In the genomic region with DNA sequence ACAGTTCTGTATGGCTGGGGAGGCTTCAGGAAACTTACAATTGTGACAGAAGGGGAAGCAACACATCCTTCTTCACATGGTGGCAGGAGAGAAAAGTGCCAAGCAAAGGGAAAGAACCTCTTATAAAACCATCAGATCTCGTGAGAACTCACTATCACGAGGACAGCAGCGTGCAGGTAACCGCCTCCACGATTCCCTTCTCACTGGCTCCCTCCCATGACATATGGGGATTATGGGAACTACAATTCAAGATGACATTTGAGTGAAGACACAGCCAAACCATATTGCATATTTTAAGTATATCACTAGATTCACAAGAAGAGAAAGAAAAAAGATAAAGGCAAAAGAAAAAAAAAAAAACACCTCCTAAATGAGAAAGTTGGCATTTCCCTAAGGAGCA, we compare ENCODE assay signal across 2 cellular contexts.
A peak's percentile ranks its signal among the peaks of the same experiment; 100 is the strongest.
TF ChIP-seq lines count a peak whose summit lies in the region.

No MANE protein-coding gene starts in this region.

TF ChIP-seq in HCT116, 20 proteins besides CTCF, POLR2A, EP300 and RAD21 (continued from another document):
- TF ChIP-seq, protein P1, sequence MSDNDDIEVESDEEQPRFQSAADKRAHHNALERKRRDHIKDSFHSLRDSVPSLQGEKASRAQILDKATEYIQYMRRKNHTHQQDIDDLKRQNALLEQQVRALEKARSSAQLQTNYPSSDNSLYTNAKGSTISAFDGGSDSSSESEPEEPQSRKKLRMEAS (IDR thresholded peaks at IDR 0.05): 0 out of 2 replicates have a peak, but pooled peaks have one; percentile 26
- TF ChIP-seq JUND (IDR thresholded peaks at IDR 0.05): no peak
TF ChIP-seq in HCT116: peak in this region for 2.

TF ChIP-seq in WTC11, 78 proteins besides CTCF, POLR2A, EP300 and RAD21 (continued from another document):
- no peak for TF ChIP-seq FOXJ3 (CRISPR knock-in tag; IDR thresholded peaks at IDR 0.05; ENCODE audit: borderline replicate concordance)
- TF ChIP-seq, protein P2, sequence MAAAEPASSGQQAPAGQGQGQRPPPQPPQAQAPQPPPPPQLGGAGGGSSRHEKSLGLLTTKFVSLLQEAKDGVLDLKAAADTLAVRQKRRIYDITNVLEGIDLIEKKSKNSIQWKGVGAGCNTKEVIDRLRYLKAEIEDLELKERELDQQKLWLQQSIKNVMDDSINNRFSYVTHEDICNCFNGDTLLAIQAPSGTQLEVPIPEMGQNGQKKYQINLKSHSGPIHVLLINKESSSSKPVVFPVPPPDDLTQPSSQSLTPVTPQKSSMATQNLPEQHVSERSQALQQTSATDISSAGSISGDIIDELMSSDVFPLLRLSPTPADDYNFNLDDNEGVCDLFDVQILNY (CRISPR knock-in tag; IDR thresholded peaks at IDR 0.05): no peak
- TF ChIP-seq JAZF1 (CRISPR knock-in tag; IDR thresholded peaks at IDR 0.05): no peak
- no peak for TF ChIP-seq RELA (CRISPR knock-in tag; IDR thresholded peaks at IDR 0.05; ENCODE audit: borderline replicate concordance)
TF ChIP-seq in WTC11: peak in this region for 0.
